ENCODE assay signal across 13 cellular contexts in the genomic region with DNA sequence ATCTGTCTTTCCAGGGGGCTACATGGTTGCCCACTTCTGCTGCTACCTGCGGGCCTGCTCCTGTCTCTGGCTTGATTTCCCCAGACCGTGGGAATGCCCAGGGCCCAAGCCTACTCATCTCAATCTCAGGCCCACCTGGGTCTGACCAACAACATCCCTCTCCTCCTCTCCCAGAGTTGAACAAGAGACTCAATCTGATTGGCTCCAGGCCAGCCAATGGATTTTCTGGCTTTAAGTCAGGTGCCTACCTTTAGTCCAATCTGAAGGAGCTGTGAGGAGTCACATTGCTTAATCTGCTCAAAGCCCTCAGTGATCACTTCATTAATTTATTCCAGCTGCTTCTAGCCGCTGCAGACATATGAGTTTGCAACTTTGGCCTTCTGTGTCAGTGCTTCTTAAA.
DNase-seq lines count a peak whose midpoint lies in the region; ATAC-seq and TF ChIP-seq lines count a peak whose summit lies in the region.
"Had no signal": no experiment of that assay in that cellular context is flagged by ENCODE, and none has a peak within 500 bp of the region (broad histone marks: within the 10 kb centered on the region; RNA-seq: fewer than 3 reads in every experiment).

No MANE protein-coding gene starts in this region.

- H3K27ac Mint-ChIP-seq in activated CD8-positive, alpha-beta T cell treated with anti-CD3 and anti-CD28 coated beads, Interleukin-2, amount 10 ng/mL, durations not matched to agents 7 days and 5 days: no peak overlapping the region

- TF ChIP-seq POLR2A in suprapubic skin (IDR thresholded peaks at IDR 0.05): no peak

- no peaks in the 10 kb centered on the region for H3K9me3 Mint-ChIP-seq in activated CD8-positive, alpha-beta T cell treated with anti-CD3 and anti-CD28 coated beads, Interleukin-2, amount 10 ng/mL, durations not matched to agents 7 days and 5 days (ENCODE audit: insufficient read depth)

- DNase-seq in AG08395 (ENCODE audit: low spot score): peak; percentile 14
- peak; percentile 18 for DNase-seq in H7
- peak; percentile 29 for DNase-seq in iPS-NIHi11 (ENCODE audit: low spot score)
- no peak for DNase-seq in suprapubic skin (ENCODE audit: low spot score in 2 of 2)
- no peak for DNase-seq in activated CD8-positive, alpha-beta T cell treated with anti-CD3 and anti-CD28 coated beads, Interleukin-2, amount 10 ng/mL, durations not matched to agents 7 days and 5 days
- DNase-seq: HCEC 1CT, NCI-H1694 treated with DMSO at 0.1 percent for 48 hours, NCI-H510A, NCI-H748 treated with DMSO at 0.1 percent for 48 hours, RPMI8226 had no signal

- H3K4me3 ChIP-seq in H7 (ENCODE audit: insufficient read depth, low read depth, low read length): no peak overlapping the region
- H3K4me3 ChIP-seq in suprapubic skin: no peak overlapping the region

- H3K4me1 ChIP-seq in suprapubic skin: no peaks in the 10 kb centered on the region

- no peaks in the 10 kb centered on the region for H3K36me3 Mint-ChIP-seq in activated CD8-positive, alpha-beta T cell treated with anti-CD3 and anti-CD28 coated beads, Interleukin-2, amount 10 ng/mL, durations not matched to agents 7 days and 5 days (ENCODE audit: low read depth)

- TF ChIP-seq CTCF in VCaP (conservative IDR thresholded peaks at IDR 0.05) (no peak), suprapubic skin (IDR thresholded peaks at IDR 0.05) (no peak)

- ATAC-seq in GM21737 (IDR thresholded peaks at IDR 0.05; ENCODE audit: unreplicated experiment): no peak
- no peak for ATAC-seq in activated CD8-positive, alpha-beta T cell treated with anti-CD3 and anti-CD28 coated beads, Interleukin-2, amount 10 ng/mL, durations not matched to agents 7 days and 5 days

- TF ChIP-seq EP300 in suprapubic skin (IDR thresholded peaks at IDR 0.05): no peak

- H3K4me3 Mint-ChIP-seq in activated CD8-positive, alpha-beta T cell treated with anti-CD3 and anti-CD28 coated beads, Interleukin-2, amount 10 ng/mL, durations not matched to agents 7 days and 5 days: no peak overlapping the region

- peak overlapping the region; percentile 63 for H3K27ac ChIP-seq in VCaP
- H3K27ac ChIP-seq in suprapubic skin: no peak overlapping the region
- H3K27ac ChIP-seq: C4-2B had no signal

- H3K27me3 ChIP-seq in H7 (ENCODE audit: control insufficient read depth, insufficient read depth, low read length): no peaks in the 10 kb centered on the region
- peaks cover 5% of the 10 kb centered on the region for H3K27me3 ChIP-seq in suprapubic skin

- H3K36me3 ChIP-seq in H7 (replicated peaks; ENCODE audit: control insufficient read depth, insufficient read depth, low read length): no peaks in the 10 kb centered on the region
- no peaks in the 10 kb centered on the region for H3K36me3 ChIP-seq in suprapubic skin

- peaks cover 12% of the 10 kb centered on the region for H3K27me3 Mint-ChIP-seq in activated CD8-positive, alpha-beta T cell treated with anti-CD3 and anti-CD28 coated beads, Interleukin-2, amount 10 ng/mL, durations not matched to agents 7 days and 5 days (ENCODE audit: low read depth)

- H3K9me3 ChIP-seq in suprapubic skin: no peaks in the 10 kb centered on the region

- WGBS in suprapubic skin: 94% methylated on average over 3 of the region's 3 CpGs

- no peaks in the 10 kb centered on the region for H3K4me1 Mint-ChIP-seq in activated CD8-positive, alpha-beta T cell treated with anti-CD3 and anti-CD28 coated beads, Interleukin-2, amount 10 ng/mL, durations not matched to agents 7 days and 5 days (ENCODE audit: low read depth)

- POLR2A ChIA-PET in activated CD8-positive, alpha-beta T cell treated with anti-CD3 and anti-CD28 coated beads, Interleukin-2, amount 10 ng/mL, durations not matched to agents 7 days and 5 days (lab: Charles Lee): no interaction called here

- CTCF ChIA-PET in activated CD8-positive, alpha-beta T cell treated with anti-CD3 and anti-CD28 coated beads, Interleukin-2, amount 10 ng/mL, durations not matched to agents 7 days and 5 days (lab: Charles Lee): no interaction called here

Comparison
In these comparisons a context has a peak if more than half of its experiments do, and no peak if none do; other contexts are left out.
1. DNase-seq: peak in AG08395 (single experiment), H7 (single experiment) and iPS-NIHi11 (single experiment); none in suprapubic skin (0 of 2) and activated CD8-positive, alpha-beta T cell treated with anti-CD3 and anti-CD28 coated beads, Interleukin-2, amount 10 ng/mL, durations not matched to agents 7 days and 5 days (single experiment).